In genomic region chr16:53081032-53081424, GRCh38 we compare ENCODE assay signal across 15 cellular contexts. TPM values are rescaled to one million over a fixed set of nuclear protein-coding genes. Genes with fewer than 3 reads are reported as not detected.
A peak's percentile ranks its signal among the peaks of the same experiment; 100 is the strongest.
DNase-seq lines count a peak whose midpoint lies in the region; ATAC-seq, FAIRE-seq and TF ChIP-seq lines count a peak whose summit lies in the region.
"Had no signal": no experiment of that assay in that cellular context is flagged by ENCODE, and none has a peak within 500 bp of the region (broad histone marks: within the 10 kb centered on the region; RNA-seq: fewer than 3 reads in every experiment).

No MANE protein-coding gene starts in this region.

- H3K27ac ChIP-seq in Peyer's patch, result peak overlapping the region in 3 of 4 donors; percentile 20 to 65 (median 61)
- H3K27ac ChIP-seq in endothelial cell of umbilical vein (ENCODE audit: insufficient read depth, low read depth, low read length), result peak overlapping the region; percentile 74
- peak overlapping the region; percentile 83 for H3K27ac ChIP-seq in muscle layer of colon (ENCODE audit: low read depth, low read length)
- peak overlapping the region; percentile 80 to 89 for H3K27ac ChIP-seq in thoracic aorta
- H3K27ac ChIP-seq: SJSA1 had no signal

- no peaks in the 10 kb centered on the region for H4K20me1 ChIP-seq in endothelial cell of umbilical vein (replicated peaks; ENCODE audit: control insufficient read depth, extremely low read depth, insufficient read depth, low read length)

- DNase-seq in Peyer's patch (no peak), endothelial cell of umbilical vein (ENCODE audit: low read depth, low spot score) (no peak), thoracic aorta (ENCODE audit: low spot score) (no peak), NCI-H526 (lab: John Stamatoyannopoulos, UW) (no peak)
- no peak for DNase-seq in central memory CD4-positive, alpha-beta T cell
- DNase-seq: activated CD4-positive, alpha-beta T cell treated with anti-CD3 and anti-CD28 coated beads for 36 hours; activated effector memory CD4-positive, alpha-beta T cell treated with Interleukin-2 at 50 U/mL for 16 hours; NCI-H510A; stimulated activated naive CD4-positive, alpha-beta T cell treated with Interleukin-2 at 50 U/mL for 16 hours had no signal

- ATAC-seq in thoracic aorta (ENCODE audit: insufficient number of reproducible peaks, low FRiP score, low read depth) (peak; percentile 15), HG02938 (IDR thresholded peaks at IDR 0.05; ENCODE audit: unreplicated experiment) (no peak), GM21423 (IDR thresholded peaks at IDR 0.05; ENCODE audit: unreplicated experiment) (no peak)
- ATAC-seq: activated CD4-positive, alpha-beta T cell treated with anti-CD3 and anti-CD28 coated beads for 36 hours had no signal

- peak overlapping the region; percentile 36 for H2AFZ ChIP-seq in endothelial cell of umbilical vein (ENCODE audit: low read depth, low read length)

- H3K4me2 ChIP-seq in endothelial cell of umbilical vein (ENCODE audit: insufficient read depth, low read length), result peak overlapping the region; percentile 32

- POLR2A ChIA-PET in endothelial cell of umbilical vein (lab: Charles Lee), result interaction anchor here (1.4 kb wide), 1 partner anchor 9 kb away, joined by 3 read pairs; no protein-coding TSS in a partner anchor

- no TSS peak for BruUV-seq in endothelial cell of umbilical vein (replicated peaks; lab: Mats Ljungman, UMichigan)

- peak overlapping the region; percentile 30 for H3K9ac ChIP-seq in endothelial cell of umbilical vein (replicated peaks; ENCODE audit: extremely low read depth, insufficient read depth, low read length)
- no peak overlapping the region for H3K9ac ChIP-seq in muscle layer of colon (ENCODE audit: low read length)

- no peak overlapping the region for H3K4me3 ChIP-seq in Peyer's patch
- H3K4me3 ChIP-seq in endothelial cell of umbilical vein (replicated peaks in 1 of 3; ENCODE audit: insufficient read depth in 1 of 3, low read depth in 1 of 3, low read length in 3 of 3), result no peak overlapping the region
- H3K4me3 ChIP-seq in muscle layer of colon (ENCODE audit: low read depth in 1 of 2, low read length in 2 of 2), result peak overlapping the region in 1 of 2 donors; percentile 20
- H3K4me3 ChIP-seq in thoracic aorta, result peak overlapping the region; percentile 53
- H3K4me3 ChIP-seq: SJSA1 had no signal

- no peaks in the 10 kb centered on the region for H3K27me3 ChIP-seq in Peyer's patch
- no peaks in the 10 kb centered on the region for H3K27me3 ChIP-seq in endothelial cell of umbilical vein (ENCODE audit: control insufficient read depth in 2 of 2, insufficient read depth in 2 of 2, low read length in 2 of 2)
- no peaks in the 10 kb centered on the region for H3K27me3 ChIP-seq in muscle layer of colon (ENCODE audit: control insufficient read depth in 1 of 2, insufficient read depth in 2 of 2, low read length in 2 of 2)
- no peaks in the 10 kb centered on the region for H3K27me3 ChIP-seq in thoracic aorta (replicated peaks; ENCODE audit: insufficient read depth)
- H3K27me3 ChIP-seq: SJSA1 had no signal

- no peaks in the 10 kb centered on the region for H3K9me3 ChIP-seq in Peyer's patch
- no peaks in the 10 kb centered on the region for H3K9me3 ChIP-seq in endothelial cell of umbilical vein (replicated peaks; ENCODE audit: control insufficient read depth, insufficient read depth, low read length)
- no peaks in the 10 kb centered on the region for H3K9me3 ChIP-seq in muscle layer of colon (ENCODE audit: low read length)
- no peaks in the 10 kb centered on the region for H3K9me3 ChIP-seq in thoracic aorta
- H3K9me3 ChIP-seq: SJSA1 had no signal

- H3K9me1 ChIP-seq in endothelial cell of umbilical vein (replicated peaks; ENCODE audit: control insufficient read depth, extremely low read depth, insufficient read depth, low read length), result no peaks in the 10 kb centered on the region

- no peak for FAIRE-seq in endothelial cell of umbilical vein (lab: Jason Lieb, UNC)
- FAIRE-seq: colon had no signal

- H3K36me3 ChIP-seq in Peyer's patch (no peaks in the 10 kb centered on the region), endothelial cell of umbilical vein (ENCODE audit: control insufficient read depth in 2 of 2, extremely low read depth in 1 of 2, insufficient read depth in 2 of 2, low read length in 2 of 2) (no peaks in the 10 kb centered on the region), muscle layer of colon (ENCODE audit: insufficient read depth, low read length) (no peaks in the 10 kb centered on the region), thoracic aorta (no peaks in the 10 kb centered on the region)
- H3K36me3 ChIP-seq: SJSA1 had no signal

- CTCF ChIA-PET in endothelial cell of umbilical vein (lab: Charles Lee), result interaction anchor here (0.9 to 2.6 kb wide), 11 partner anchors 10 to 127 kb away, joined by 3 to 19 read pairs (median 4); partner anchors contain the start of gene CHD9

- H3K4me1 ChIP-seq in Peyer's patch (peaks cover 0 to 19% (median 0%) of the 10 kb centered on the region in 4 donors), endothelial cell of umbilical vein (ENCODE audit: control insufficient read depth, extremely low read depth, insufficient read depth, low read length) (peaks cover 37% of the 10 kb centered on the region), muscle layer of colon (ENCODE audit: insufficient read depth, low read length) (peaks cover 45% of the 10 kb centered on the region), thoracic aorta (ENCODE audit: control insufficient read depth in 1 of 2, low read depth in 2 of 2) (peaks cover 28 to 43% of the 10 kb centered on the region in 2 donors)

- no peak for TF ChIP-seq POLR2A in Peyer's patch (IDR thresholded peaks at IDR 0.05)
- TF ChIP-seq POLR2A in endothelial cell of umbilical vein (IDR thresholded peaks at IDR 0.05; ENCODE audit: low read depth, low read length), result no peak

- no peaks in the 10 kb centered on the region for H3K79me2 ChIP-seq in endothelial cell of umbilical vein (ENCODE audit: control insufficient read depth, insufficient read depth, low read length)

- no peak for TF ChIP-seq CTCF in Peyer's patch (IDR thresholded peaks at IDR 0.05)
- no peak for TF ChIP-seq CTCF in endothelial cell of umbilical vein (IDR thresholded peaks at IDR 0.05; ENCODE audit: extremely low read depth in 1 of 2, insufficient read depth in 1 of 2, low read depth in 1 of 2, low read length in 2 of 2)
- TF ChIP-seq CTCF in thoracic aorta (IDR thresholded peaks at IDR 0.05), result no peak

- dilution Hi-C loops in endothelial cell of umbilical vein (cut with MboI; ENCODE audit: extremely low pct_ligation_motif_present, low sequenced_read_pairs), result no loop called here

- intact Hi-C loops in endothelial cell of umbilical vein (cut with micrococcal nuclease), result loop anchor here (2.0 kb wide), 1 partner anchor 18 kb away; no protein-coding TSS in a partner anchor

TF ChIP-seq in endothelial cell of umbilical vein, 7 proteins besides CTCF, POLR2A, EP300 and RAD21:
- no peak for TF ChIP-seq FOS (IDR thresholded peaks at IDR 0.05; ENCODE audit: borderline replicate concordance, insufficient read depth, low read length)
- TF ChIP-seq MYC (IDR thresholded peaks at IDR 0.05; ENCODE audit: low read depth, low read length), result no peak
- no peak for TF ChIP-seq JUN (IDR thresholded peaks at IDR 0.05; ENCODE audit: borderline replicate concordance, insufficient read depth, insufficient read length, low read depth)
- no peak for TF ChIP-seq GATA2 (IDR thresholded peaks at IDR 0.05; ENCODE audit: insufficient read depth, insufficient read length, low read depth, low read length)
- TF ChIP-seq MAX (IDR thresholded peaks at IDR 0.05; ENCODE audit: insufficient read depth, insufficient read length), result no peak
- no peak for TF ChIP-seq EZH2 (IDR thresholded peaks at IDR 0.05; ENCODE audit: borderline replicate concordance, low read depth, low read length, severe bottlenecking)
- TF ChIP-seq POLR2AphosphoS5 (IDR thresholded peaks at IDR 0.05; ENCODE audit: insufficient read depth, low read depth, low read length), result no peak

RNA-seq across cellular contexts. Expression of gene CHD9, which starts 26.2 kb away (rescaled TPM):
- 100 to 1,000 TPM in 1 of 4 donors, 10 to 100 TPM in 3; 48.4 to 187 (median 79.3) TPM for total RNA-seq in Peyer's patch
- 59.2 and 62.1 TPM in 2 replicates for total RNA-seq in endothelial cell of umbilical vein
- polyA plus RNA-seq in endothelial cell of umbilical vein, result 8.6 and 9.9 TPM in 2 replicates
- 10.7 and 11.8 TPM in 2 replicates for polyA plus RNA-seq in endothelial cell of umbilical vein (2011; cell fraction: cytosol; rRNA removed)
- polyA plus RNA-seq in endothelial cell of umbilical vein (2011; cell fraction: nucleus; rRNA removed), result 54.6 and 64.1 TPM in 2 replicates
- polyA plus RNA-seq in endothelial cell of umbilical vein (2012), result 21.5 and 28.0 TPM in 2 replicates
- polyA minus RNA-seq in endothelial cell of umbilical vein, result 96.2 and 101 TPM in 2 replicates
- 18.7 TPM for polyA minus RNA-seq in endothelial cell of umbilical vein (2011; cell fraction: cytosol; rRNA and poly(A)+ RNA removed)
- polyA minus RNA-seq in endothelial cell of umbilical vein (2011; cell fraction: nucleus; rRNA and poly(A)+ RNA removed), result 134 and 216 TPM in 2 replicates
- total RNA-seq in thoracic aorta, result 100 to 1,000 TPM in 1 of 2 donors, 10 to 100 TPM in 1; 71.3 to 152 TPM

RNA-seq across cellular contexts. Expression of gene CHD9NB, which starts 28.3 kb away (rescaled TPM):
- total RNA-seq in Peyer's patch (1 to 10 TPM in 3 of 4 donors, not detected in 1; 2.4 to 6.9 (median 3.2) TPM), endothelial cell of umbilical vein (0.66 and 1.7 TPM in 2 replicates), thoracic aorta (1 to 10 TPM in 1 of 2 donors, under 1 TPM in 1; 0.85 to 2.3 TPM)
- polyA plus RNA-seq in endothelial cell of umbilical vein, result 0.35 and 0.44 TPM in 2 replicates
- polyA plus RNA-seq in endothelial cell of umbilical vein (2011; cell fraction: cytosol; rRNA removed), result 0.58 TPM in 2 replicates
- polyA plus RNA-seq in endothelial cell of umbilical vein (2011; cell fraction: nucleus; rRNA removed), result 0.94 and 1.2 TPM in 2 replicates
- 0.71 and 1.5 TPM in 2 replicates for polyA plus RNA-seq in endothelial cell of umbilical vein (2012)
- 0.53 and 1.4 TPM in 2 replicates for polyA minus RNA-seq in endothelial cell of umbilical vein
- not detected for polyA minus RNA-seq in endothelial cell of umbilical vein (2011; cell fraction: cytosol; rRNA and poly(A)+ RNA removed)
- 0.72 and 1.3 TPM in 2 replicates for polyA minus RNA-seq in endothelial cell of umbilical vein (2011; cell fraction: nucleus; rRNA and poly(A)+ RNA removed)
- total RNA-seq: mononuclear cell had no signal
